In genomic region chr14:64721391-64721791, GRCh38 we compare ENCODE assay signal across 10 cellular contexts. TPM values are rescaled to one million over a fixed set of nuclear protein-coding genes. Genes with fewer than 3 reads are reported as not detected.
DNase-seq lines count a peak whose midpoint lies in the region; ATAC-seq and FAIRE-seq lines count a peak whose summit lies in the region.
"Had no signal": no experiment of that assay in that cellular context is flagged by ENCODE, and none has a peak within 500 bp of the region (broad histone marks: within the 10 kb centered on the region; RNA-seq: fewer than 3 reads in every experiment).

No MANE protein-coding gene starts in this region.

- no peaks in the 10 kb centered on the region for H3K9me3 Mint-ChIP-seq in activated CD8-positive, alpha-beta memory T cell treated with anti-CD3 and anti-CD28 coated beads, Interleukin-2, amount 10 ng/mL, durations not matched to agents 7 days and 5 days (ENCODE audit: low read depth)
- no peaks in the 10 kb centered on the region for H3K9me3 Mint-ChIP-seq in central memory CD8-positive, alpha-beta T cell

- peak; percentile 66 for FAIRE-seq in urothelium cell line (lab: Jason Lieb, UNC)

- H3K27me3 ChIP-seq in mesenchymal stem cell (ENCODE audit: control insufficient read depth in 1 of 2, insufficient read depth in 1 of 2, low read length in 2 of 2), result peaks cover 0 to 23% of the 10 kb centered on the region in 2 experiments

- no peak for DNase-seq in activated CD8-positive, alpha-beta memory T cell treated with anti-CD3 and anti-CD28 coated beads, Interleukin-2, amount 10 ng/mL, durations not matched to agents 7 days and 5 days
- DNase-seq in activated CD8-positive, alpha-beta memory T cell treated with anti-CD3 and anti-CD28 coated beads, Interleukin-2, amount 50 U/mL, for 48 hours, result no peak
- DNase-seq in central memory CD8-positive, alpha-beta T cell (ENCODE audit: low spot score in 2 of 2), result no peak
- DNase-seq in mesenchymal stem cell (peak; percentile 52), urothelium cell line (ENCODE audit: low spot score) (peak; percentile 75), GOT3 (lab: John Stamatoyannopoulos, UW) (no peak)
- no peak for DNase-seq in stimulated activated CD8-positive, alpha-beta memory T cell treated with anti-CD3 and anti-CD28 coated beads, Interleukin-4, amount 100 ng/mL, for 48 hours
- DNase-seq: activated CD4-positive, CD25-positive, alpha-beta regulatory T cell had no signal

- no peaks in the 10 kb centered on the region for H3K27me3 Mint-ChIP-seq in activated CD8-positive, alpha-beta memory T cell treated with anti-CD3 and anti-CD28 coated beads, Interleukin-2, amount 10 ng/mL, durations not matched to agents 7 days and 5 days
- no peaks in the 10 kb centered on the region for H3K27me3 Mint-ChIP-seq in central memory CD8-positive, alpha-beta T cell

- WGBS in mesenchymal stem cell, result 73% methylated on average over 5 of the region's 5 CpGs

- H3K36me3 ChIP-seq in mesenchymal stem cell (ENCODE audit: control insufficient read depth in 1 of 2, insufficient read depth in 2 of 2, low read depth in 1 of 2, low read length in 2 of 2), result peaks cover 0 to 16% of the 10 kb centered on the region in 2 experiments

- peak overlapping the region in 1 of 2 experiments; percentile 48 for H3K4me3 ChIP-seq in mesenchymal stem cell (ENCODE audit: insufficient read depth in 1 of 2, low read depth in 1 of 2, low read length in 2 of 2)

- no peak for ATAC-seq in activated CD8-positive, alpha-beta memory T cell treated with anti-CD3 and anti-CD28 coated beads, Interleukin-2, amount 10 ng/mL, durations not matched to agents 7 days and 5 days
- ATAC-seq in central memory CD8-positive, alpha-beta T cell (replicated peaks; ENCODE audit: extremely low read depth, poor library complexity, severe bottlenecking), result no peak
- ATAC-seq in GM21786 (IDR thresholded peaks at IDR 0.05; ENCODE audit: unreplicated experiment), result no peak
- ATAC-seq: stimulated activated memory B cell treated with anti-CD40 and anti-IgM and Interleukin-4, amounts not matched to agents 10 μg/mL and 1 μg/mL and 100 μg/mL, for 72 hours had no signal

- H3K79me1 ChIP-seq in mesenchymal stem cell (replicated peaks; ENCODE audit: low read length, poor library complexity, severe bottlenecking), result no peaks in the 10 kb centered on the region

- H2BK15ac ChIP-seq in mesenchymal stem cell (ENCODE audit: low read depth, poor library complexity, severe bottlenecking), result no peak overlapping the region

- H3K4ac ChIP-seq in mesenchymal stem cell (ENCODE audit: low read depth in 1 of 2, low read length in 2 of 2), result peak overlapping the region; percentile 60 to 78

- H3K4me1 ChIP-seq in mesenchymal stem cell (ENCODE audit: control insufficient read depth, insufficient read depth, low read depth, low read length), result peaks cover 75% of the 10 kb centered on the region

- peak overlapping the region; percentile 13 for H3K27ac Mint-ChIP-seq in activated CD8-positive, alpha-beta memory T cell treated with anti-CD3 and anti-CD28 coated beads, Interleukin-2, amount 10 ng/mL, durations not matched to agents 7 days and 5 days
- H3K27ac Mint-ChIP-seq in central memory CD8-positive, alpha-beta T cell (ENCODE audit: low read depth), result peak overlapping the region; percentile 68
- H3K27ac Mint-ChIP-seq: stimulated activated memory B cell treated with anti-CD40 and anti-IgM and Interleukin-4, amounts not matched to agents 10 μg/mL and 1 μg/mL and 100 μg/mL, for 72 hours had no signal

- no peak overlapping the region for H3K4me3 Mint-ChIP-seq in activated CD8-positive, alpha-beta memory T cell treated with anti-CD3 and anti-CD28 coated beads, Interleukin-2, amount 10 ng/mL, durations not matched to agents 7 days and 5 days
- H3K4me3 Mint-ChIP-seq in central memory CD8-positive, alpha-beta T cell, result no peak overlapping the region
- H3K4me3 Mint-ChIP-seq: stimulated activated memory B cell treated with anti-CD40 and anti-IgM and Interleukin-4, amounts not matched to agents 10 μg/mL and 1 μg/mL and 100 μg/mL, for 72 hours had no signal

- H2BK5ac ChIP-seq in mesenchymal stem cell (ENCODE audit: low read depth, low read length, poor library complexity, severe bottlenecking), result peak overlapping the region; percentile 75

- H2AK5ac ChIP-seq in mesenchymal stem cell (ENCODE audit: low read length, severe bottlenecking), result peak overlapping the region; percentile 91

- H2BK12ac ChIP-seq in mesenchymal stem cell (ENCODE audit: low read length in 2 of 2), result peak overlapping the region in 1 of 2 experiments; percentile 10

- H4K8ac ChIP-seq in mesenchymal stem cell (ENCODE audit: low read length), result peak overlapping the region; percentile 47

- H3K14ac ChIP-seq in mesenchymal stem cell (ENCODE audit: low read length in 2 of 2), result peak overlapping the region in 1 of 2 experiments; percentile 8

- H3K4me1 Mint-ChIP-seq in activated CD8-positive, alpha-beta memory T cell treated with anti-CD3 and anti-CD28 coated beads, Interleukin-2, amount 10 ng/mL, durations not matched to agents 7 days and 5 days, result peaks cover 77% of the 10 kb centered on the region
- peaks cover 78% of the 10 kb centered on the region for H3K4me1 Mint-ChIP-seq in central memory CD8-positive, alpha-beta T cell
- H3K4me1 Mint-ChIP-seq: stimulated activated memory B cell treated with anti-CD40 and anti-IgM and Interleukin-4, amounts not matched to agents 10 μg/mL and 1 μg/mL and 100 μg/mL, for 72 hours had no signal

- no peak overlapping the region for H3K9ac ChIP-seq in mesenchymal stem cell (ENCODE audit: low read length)

- H3K23ac ChIP-seq in mesenchymal stem cell (ENCODE audit: low read length in 2 of 2), result no peak overlapping the region

- peak overlapping the region; percentile 56 to 84 for H3K18ac ChIP-seq in mesenchymal stem cell (ENCODE audit: low read depth in 1 of 2, low read length in 2 of 2)

- H3K36me3 Mint-ChIP-seq in activated CD8-positive, alpha-beta memory T cell treated with anti-CD3 and anti-CD28 coated beads, Interleukin-2, amount 10 ng/mL, durations not matched to agents 7 days and 5 days, result peaks cover 2% of the 10 kb centered on the region
- peaks cover 1% of the 10 kb centered on the region for H3K36me3 Mint-ChIP-seq in central memory CD8-positive, alpha-beta T cell (ENCODE audit: insufficient read depth)
- H3K36me3 Mint-ChIP-seq: stimulated activated memory B cell treated with anti-CD40 and anti-IgM and Interleukin-4, amounts not matched to agents 10 μg/mL and 1 μg/mL and 100 μg/mL, for 72 hours had no signal

- peak overlapping the region; percentile 79 for H4K91ac ChIP-seq in mesenchymal stem cell (ENCODE audit: low read length)

- CTCF ChIA-PET in activated CD8-positive, alpha-beta memory T cell treated with anti-CD3 and anti-CD28 coated beads, Interleukin-2, amount 10 ng/mL, durations not matched to agents 7 days and 5 days (lab: Charles Lee), result interaction anchor here (0.8 to 4.8 kb wide), 2 partner anchors 14 to 20 kb away, joined by 3 to 45 read pairs; partner anchors contain the start of gene PLEKHG3

- H3K27ac ChIP-seq in mesenchymal stem cell (ENCODE audit: low read length, poor library complexity, severe bottlenecking), result peak overlapping the region; percentile 78

- no peak overlapping the region for H2BK120ac ChIP-seq in mesenchymal stem cell (ENCODE audit: low read depth, low read length)

- H3K9me3 ChIP-seq in mesenchymal stem cell (ENCODE audit: control insufficient read depth, low read length), result no peaks in the 10 kb centered on the region

- no peak overlapping the region for H3K4me2 ChIP-seq in mesenchymal stem cell (ENCODE audit: low read length, poor library complexity, severe bottlenecking)

- no peak overlapping the region for H2AFZ ChIP-seq in mesenchymal stem cell (ENCODE audit: low read depth, low read length)

RNA-seq across cellular contexts. Expression of gene PLEKHG3, which starts 17.2 kb away (rescaled TPM):
- 10 to 100 TPM; 11.9 to 28.2 TPM for total RNA-seq in activated CD8-positive, alpha-beta memory T cell treated with anti-CD3 and anti-CD28 coated beads, Interleukin-2, amount 10 ng/mL, durations not matched to agents 7 days and 5 days
- 14.9 TPM for polyA plus RNA-seq in mesenchymal stem cell (2013, experiment 1 of 2)
- polyA plus RNA-seq in mesenchymal stem cell (2013, experiment 2 of 2), result 14.3 TPM

Comparison
In these comparisons a context has a peak if more than half of its experiments do, and no peak if none do; other contexts are left out.
1. DNase-seq: peak in mesenchymal stem cell (single experiment) and urothelium cell line (single experiment); none in activated CD8-positive, alpha-beta memory T cell treated with anti-CD3 and anti-CD28 coated beads, Interleukin-2, amount 10 ng/mL, durations not matched to agents 7 days and 5 days (single experiment), activated CD8-positive, alpha-beta memory T cell treated with anti-CD3 and anti-CD28 coated beads, Interleukin-2, amount 50 U/mL, for 48 hours (single experiment), central memory CD8-positive, alpha-beta T cell (0 of 2), GOT3 (single experiment) and stimulated activated CD8-positive, alpha-beta memory T cell treated with anti-CD3 and anti-CD28 coated beads, Interleukin-4, amount 100 ng/mL, for 48 hours (single experiment).